7 cellular contexts compared by ENCODE assay signal in the genomic region with DNA sequence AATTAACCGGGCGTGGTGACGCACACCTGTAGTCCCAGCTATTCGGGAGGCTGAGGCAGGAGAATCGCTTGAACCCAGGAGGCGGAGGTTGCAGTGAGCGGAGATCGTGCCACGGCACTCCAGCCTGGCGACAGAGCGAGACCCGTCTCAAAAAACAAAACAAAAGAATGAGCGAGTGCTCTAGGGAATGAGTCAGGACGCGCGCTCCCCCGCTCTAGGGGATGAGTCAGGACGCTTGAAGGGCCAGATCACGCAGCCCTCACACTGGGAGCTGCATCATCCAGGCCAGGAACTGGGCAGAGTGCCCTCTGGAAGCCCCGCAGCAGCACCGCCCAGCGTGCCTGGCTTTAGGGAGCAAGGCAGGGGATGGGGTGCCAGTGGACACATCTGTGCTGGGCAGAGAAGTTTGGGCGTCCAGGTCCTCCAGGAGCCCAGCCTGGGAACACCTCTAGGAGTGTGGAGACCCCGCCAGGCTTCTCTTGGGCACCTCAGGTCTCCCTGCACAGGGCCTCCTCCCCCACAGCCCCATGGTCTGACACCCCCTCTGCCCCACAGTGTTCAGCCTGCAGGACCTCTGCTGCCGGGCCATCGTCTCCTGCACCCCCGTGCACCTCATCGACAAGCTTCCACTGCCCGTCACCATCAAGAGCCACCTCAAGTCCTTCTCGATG. TPM values are rescaled to one million over a fixed set of nuclear protein-coding genes. Genes with fewer than 3 reads are reported as not detected.
DNase-seq lines count a peak whose midpoint lies in the region; ATAC-seq, FAIRE-seq and TF ChIP-seq lines count a peak whose summit lies in the region.
"Had no signal": no experiment of that assay in that cellular context is flagged by ENCODE, and none has a peak within 500 bp of the region (broad histone marks: within the 10 kb centered on the region; RNA-seq: fewer than 3 reads in every experiment).

No MANE protein-coding gene starts in this region.

- DNase-seq in COLO829 (ENCODE audit: low spot score) (peak; percentile 63), SJSA1 (ENCODE audit: low read depth in 1 of 2, low spot score in 2 of 2) (peak; percentile 85 to 96), left lung (peak; percentile 57 to 78), NCI-H2081 (lab: John Stamatoyannopoulos, UW) (no peak), GM19239 (ENCODE audit: insufficient read length, low spot score) (no peak)
- DNase-seq: effector CD4-positive, alpha-beta T cell had no signal

- H3K4me1 ChIP-seq in SJSA1 (replicated peaks) = peaks cover 23% of the 10 kb centered on the region
- peaks cover 11 to 40% of the 10 kb centered on the region in 2 donors for H3K4me1 ChIP-seq in left lung

- no peak for TF ChIP-seq CTCF in left lung (IDR thresholded peaks at IDR 0.05)

- no peaks in the 10 kb centered on the region for H3K9me3 Mint-ChIP-seq in stimulated activated memory B cell treated with anti-CD40 and anti-IgM and Interleukin-4, amounts not matched to agents 10 μg/mL and 1 μg/mL and 100 μg/mL, for 72 hours

- peaks cover 6% of the 10 kb centered on the region for H3K4me1 Mint-ChIP-seq in stimulated activated memory B cell treated with anti-CD40 and anti-IgM and Interleukin-4, amounts not matched to agents 10 μg/mL and 1 μg/mL and 100 μg/mL, for 72 hours

- H3K9me3 ChIP-seq in SJSA1 (replicated peaks) (no peaks in the 10 kb centered on the region), left lung (no peaks in the 10 kb centered on the region)

- H3K36me3 ChIP-seq in SJSA1 (peaks cover 18% of the 10 kb centered on the region), left lung (peaks cover 0 to 47% of the 10 kb centered on the region in 2 donors)

- H3K27ac ChIP-seq in SJSA1 (peak overlapping the region; percentile 45), left lung (no peak overlapping the region)

- H3K27ac Mint-ChIP-seq in stimulated activated memory B cell treated with anti-CD40 and anti-IgM and Interleukin-4, amounts not matched to agents 10 μg/mL and 1 μg/mL and 100 μg/mL, for 72 hours = no peak overlapping the region

- H3K36me3 Mint-ChIP-seq in stimulated activated memory B cell treated with anti-CD40 and anti-IgM and Interleukin-4, amounts not matched to agents 10 μg/mL and 1 μg/mL and 100 μg/mL, for 72 hours = peaks cover 23% of the 10 kb centered on the region

- H3K27me3 Mint-ChIP-seq in stimulated activated memory B cell treated with anti-CD40 and anti-IgM and Interleukin-4, amounts not matched to agents 10 μg/mL and 1 μg/mL and 100 μg/mL, for 72 hours = no peaks in the 10 kb centered on the region

- no peaks in the 10 kb centered on the region for H3K27me3 ChIP-seq in SJSA1 (replicated peaks)
- H3K27me3 ChIP-seq in left lung = peaks cover 0 to 6% of the 10 kb centered on the region in 2 donors

- intact Hi-C loops in left lung (cut with DNase I) = no loop called here

- FAIRE-seq in GM19239 (lab: Jason Lieb, UNC) = no peak

- peak; percentile 5 for ATAC-seq in left lung
- ATAC-seq in stimulated activated memory B cell treated with anti-CD40 and anti-IgM and Interleukin-4, amounts not matched to agents 10 μg/mL and 1 μg/mL and 100 μg/mL, for 72 hours = no peak

- no peak overlapping the region for H3K4me3 Mint-ChIP-seq in stimulated activated memory B cell treated with anti-CD40 and anti-IgM and Interleukin-4, amounts not matched to agents 10 μg/mL and 1 μg/mL and 100 μg/mL, for 72 hours

- no peak overlapping the region for H3K4me3 ChIP-seq in SJSA1
- no peak overlapping the region for H3K4me3 ChIP-seq in left lung

RNA-seq across cellular contexts. Expression of a gene that starts 3.9 kb away (rescaled TPM):
- 0.39 and 0.41 TPM in 2 replicates for total RNA-seq in SJSA1 (2014; rRNA removed; shearing (Covaris generic))
- total RNA-seq in left lung = 1 to 10 TPM in 1 of 2 donors, under 1 TPM in 1; 0.58 to 1.4 TPM

RNA-seq across cellular contexts. Expression of a gene that starts 9.2 kb away (rescaled TPM):
- 73.1 and 86.6 TPM in 2 replicates for total RNA-seq in SJSA1 (2014; rRNA removed; shearing (Covaris generic))
- total RNA-seq in left lung = 10 to 100 TPM; 69.3 to 70.4 TPM

RNA-seq across cellular contexts. Expression of a gene that starts 14.7 kb away (rescaled TPM):
- 3.0 TPM in 1 of 2 replicates, not detected in the other for total RNA-seq in SJSA1 (2014; rRNA removed; shearing (Covaris generic))
- 10 to 100 TPM; 41.5 to 42.5 TPM for total RNA-seq in left lung

RNA-seq across cellular contexts. Expression of a gene that starts 22.2 kb away (rescaled TPM):
- 12.1 and 31.9 TPM in 2 replicates for total RNA-seq in SJSA1 (2014; rRNA removed; shearing (Covaris generic))
- total RNA-seq in left lung = 10 to 100 TPM; 27.3 to 41.3 TPM

RNA-seq across cellular contexts. Expression of a gene that starts 37.1 kb away (rescaled TPM):
- 10.2 and 17.8 TPM in 2 replicates for total RNA-seq in SJSA1 (2014; rRNA removed; shearing (Covaris generic))
- total RNA-seq in left lung = 10 to 100 TPM; 32.1 to 32.9 TPM

Comparison
In these comparisons a context has a peak if more than half of its experiments do, and no peak if none do; other contexts are left out.
1. DNase-seq: peak in COLO829 (single experiment), SJSA1 (2 of 2) and left lung (2 of 2); none in NCI-H2081 (0 of 2) and GM19239 (single experiment).
2. RNA of a gene that starts 14.7 kb away (total RNA-seq): 41.5 to 42.5 TPM in left lung; 3.0 TPM in SJSA1; every median in the first group is over 10 times any median in the second.